ENCODE assay signal across 10 cellular contexts in the genomic region with DNA sequence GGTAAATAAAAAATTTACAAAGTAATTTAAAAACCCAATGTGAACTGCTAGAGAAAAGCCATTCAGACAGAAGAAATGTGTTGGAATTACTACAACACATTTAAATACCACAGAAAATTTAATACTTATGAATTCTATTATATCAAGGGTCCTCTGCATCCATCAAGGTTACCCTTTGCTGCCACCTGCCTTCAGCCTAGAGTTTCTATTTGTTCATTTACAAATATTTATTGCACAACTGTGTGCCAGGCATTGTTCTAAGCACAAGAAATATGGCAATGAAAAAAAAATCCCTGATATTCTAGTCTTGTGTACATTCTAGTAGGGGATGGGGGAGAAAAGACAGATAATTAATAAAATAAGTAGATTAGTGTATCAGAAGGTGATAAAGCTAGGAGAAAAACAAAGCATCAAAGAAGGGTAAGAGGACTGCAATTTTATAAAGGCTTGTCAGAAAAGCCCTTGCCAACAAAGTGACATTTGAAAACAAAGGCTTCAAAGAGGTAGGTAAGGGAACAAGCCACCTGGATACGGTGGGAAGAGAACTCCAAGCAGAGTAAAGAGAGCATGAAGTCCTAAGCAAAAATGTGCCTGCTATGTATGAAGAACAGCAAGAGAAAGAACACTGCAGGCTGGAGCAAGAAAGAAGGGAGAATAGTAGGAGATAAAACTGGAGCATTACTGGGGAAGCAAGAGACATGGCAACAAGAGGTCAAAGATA. TPM values are rescaled to one million over a fixed set of nuclear protein-coding genes. Genes with fewer than 3 reads are reported as not detected.
DNase-seq lines count a peak whose midpoint lies in the region; ATAC-seq, FAIRE-seq and TF ChIP-seq lines count a peak whose summit lies in the region.
"Had no signal": no experiment of that assay in that cellular context is flagged by ENCODE, and none has a peak within 500 bp of the region (broad histone marks: within the 10 kb centered on the region; RNA-seq: fewer than 3 reads in every experiment).

No MANE protein-coding gene starts in this region.

- H3K4me3 Mint-ChIP-seq in Calu3 (ENCODE audit: low read depth, unreplicated experiment): no peak overlapping the region

- no peaks in the 10 kb centered on the region for H3K4me1 ChIP-seq in adrenal gland (replicated peaks in 1 of 2)
- no peaks in the 10 kb centered on the region for H3K4me1 ChIP-seq in HepG2 (ENCODE audit: insufficient read depth, low read length)
- H3K4me1 ChIP-seq: transverse colon had no signal

- BruUV-seq in Calu3 (replicated peaks; lab: Mats Ljungman, UMichigan) (no TSS peak), HepG2 (replicated peaks; lab: Mats Ljungman, UMichigan) (no TSS peak)

- no peak for TF ChIP-seq RAD21 in HepG2 (CRISPR knock-in tag; IDR thresholded peaks at IDR 0.05)

- H3K27ac Mint-ChIP-seq in Calu3 (ENCODE audit: unreplicated experiment): no peak overlapping the region

- no peaks in the 10 kb centered on the region for H3K4me1 Mint-ChIP-seq in Calu3 (ENCODE audit: low read depth, unreplicated experiment)

- in situ Hi-C loops in HepG2 (cut with HindIII; ENCODE audit: extremely low pct_ligation_motif_present, low pct_unique_long_range_greater_than_20kb): no loop called here

- TF ChIP-seq POLR2A in adrenal gland (IDR thresholded peaks at IDR 0.05) (no peak), HepG2 (IDR thresholded peaks at IDR 0.05; ENCODE audit: insufficient read depth in 1 of 2, low read depth in 2 of 2, low read length in 2 of 2) (no peak), GM18505 (IDR thresholded peaks at IDR 0.05; ENCODE audit: borderline replicate concordance, extremely low read depth, insufficient read depth, insufficient read length) (no peak)

- intact Hi-C loops in Calu3 (cut with micrococcal nuclease; ENCODE audit: unreplicated experiment): no loop called here
- intact Hi-C loops in adrenal gland (cut with DNase I): no loop called here
- intact Hi-C loops in HepG2 (cut with micrococcal nuclease; ENCODE audit: unreplicated experiment): no loop called here

- no peak for TF ChIP-seq EP300 in HepG2 (IDR thresholded peaks at IDR 0.05; ENCODE audit: low read depth in 2 of 2, low read length in 2 of 2)
- no peak for TF ChIP-seq EP300 in HepG2 (CRISPR knock-in tag; IDR thresholded peaks at IDR 0.05; ENCODE audit: borderline replicate concordance)

- H3K27me3 Mint-ChIP-seq in Calu3 (ENCODE audit: unreplicated experiment): no peaks in the 10 kb centered on the region

- no peaks in the 10 kb centered on the region for H3K9me3 ChIP-seq in adrenal gland (replicated peaks in 1 of 3)
- H3K9me3 ChIP-seq in HepG2 (ENCODE audit: low read length): no peaks in the 10 kb centered on the region
- H3K9me3 ChIP-seq: transverse colon had no signal

- H3K36me3 Mint-ChIP-seq in Calu3 (ENCODE audit: insufficient read depth, unreplicated experiment): peaks cover 45% of the 10 kb centered on the region

- DNase-seq in Calu3: peak; percentile 18
- DNase-seq in HT-29 (ENCODE audit: low spot score): peak; percentile 36
- peak in 1 of 7 donors; percentile 44 for DNase-seq in adrenal gland
- DNase-seq in HepG2 (ENCODE audit: low spot score): peak; percentile 30
- DNase-seq: stimulated activated CD4-positive, alpha-beta T cell treated with anti-CD3 and anti-CD28 coated beads, Interleukin-1b, Interleukin-23, amount 100 ng/mL, for 48 hours; transverse colon had no signal

- H3K27ac ChIP-seq in adrenal gland: no peak overlapping the region
- no peak overlapping the region for H3K27ac ChIP-seq in HepG2 (ENCODE audit: extremely low read length, insufficient read depth, low read length)
- H3K27ac ChIP-seq: transverse colon had no signal

- H3K27me3 ChIP-seq in adrenal gland (no peaks in the 10 kb centered on the region), HepG2 (ENCODE audit: control insufficient read depth in 1 of 2, insufficient read depth in 2 of 2, low read length in 2 of 2) (no peaks in the 10 kb centered on the region)
- H3K27me3 ChIP-seq: transverse colon had no signal

- no peaks in the 10 kb centered on the region for H3K9me3 Mint-ChIP-seq in Calu3 (ENCODE audit: low read depth, unreplicated experiment)

- no peaks in the 10 kb centered on the region for H3K79me2 ChIP-seq in HepG2 (ENCODE audit: insufficient read depth, low read length)

- WGBS in adrenal gland, 4 donors: 59 to 89% (median 75%) methylated on average over 1 of the region's 1 CpG
- WGBS in HepG2 (ENCODE audit: low lambda C conversion rate): 86% methylated on average over 1 of the region's 1 CpG

- H3K4me3 ChIP-seq in adrenal gland: no peak overlapping the region
- no peak overlapping the region for H3K4me3 ChIP-seq in HepG2 (replicated peaks in 1 of 3; ENCODE audit: insufficient read depth in 1 of 3, low read depth in 2 of 3, low read length in 3 of 3)
- H3K4me3 ChIP-seq: lung, transverse colon had no signal

- H3K9ac ChIP-seq in HepG2 (ENCODE audit: insufficient read depth, low read depth, low read length): no peak overlapping the region

- no peaks in the 10 kb centered on the region for H4K20me1 ChIP-seq in HepG2 (ENCODE audit: insufficient read depth, low read length)

- TF ChIP-seq CTCF in Calu3 (IDR thresholded peaks at IDR 0.05; ENCODE audit: unreplicated experiment) (no peak), adrenal gland (IDR thresholded peaks at IDR 0.05) (peak in 4 of 6 experiments; percentile 18 to 36 (median 22)), HepG2 (CRISPR knock-in tag; IDR thresholded peaks at IDR 0.05) (peak; percentile 27; the same call in 1 of the 2 replicates)

- CTCF ChIA-PET in Calu3 (lab: Charles Lee) (no interaction called here), HepG2 (lab: Yijun Ruan, JAX; ENCODE audit: low intra/inter-chr PET ratio, low total read pairs) (no interaction called here)

- H3K4me2 ChIP-seq in HepG2 (ENCODE audit: low read depth, low read length): no peak overlapping the region

- ATAC-seq in HepG2 (no peak), GM18520 (IDR thresholded peaks at IDR 0.05; ENCODE audit: unreplicated experiment) (no peak), GM18858 (IDR thresholded peaks at IDR 0.05; ENCODE audit: unreplicated experiment) (no peak), GM18505 (IDR thresholded peaks at IDR 0.05; ENCODE audit: unreplicated experiment) (no peak)

- H2AFZ ChIP-seq in HepG2 (ENCODE audit: low read length): no peak overlapping the region

- FAIRE-seq in HepG2 (lab: Jason Lieb, UNC): no peak

- H3K36me3 ChIP-seq in adrenal gland (replicated peaks in 1 of 2): peaks cover 0 to 94% of the 10 kb centered on the region in 2 donors
- peaks cover 28 to 79% of the 10 kb centered on the region in 2 experiments for H3K36me3 ChIP-seq in HepG2 (replicated peaks in 1 of 2; ENCODE audit: control insufficient read depth in 1 of 2, insufficient read depth in 2 of 2, low read length in 2 of 2)

- POLR2A ChIA-PET in HepG2 (lab: Yijun Ruan, JAX): no interaction called here

TF ChIP-seq in HepG2, 621 proteins besides CTCF, POLR2A, EP300 and RAD21 (continues in another document):
- no peak for TF ChIP-seq NFYC (CRISPR knock-in tag; IDR thresholded peaks at IDR 0.05)
- TF ChIP-seq, protein P1, sequence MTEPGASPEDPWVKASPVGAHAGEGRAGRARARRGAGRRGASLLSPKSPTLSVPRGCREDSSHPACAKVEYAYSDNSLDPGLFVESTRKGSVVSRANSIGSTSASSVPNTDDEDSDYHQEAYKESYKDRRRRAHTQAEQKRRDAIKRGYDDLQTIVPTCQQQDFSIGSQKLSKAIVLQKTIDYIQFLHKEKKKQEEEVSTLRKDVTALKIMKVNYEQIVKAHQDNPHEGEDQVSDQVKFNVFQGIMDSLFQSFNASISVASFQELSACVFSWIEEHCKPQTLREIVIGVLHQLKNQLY (CRISPR knock-in tag; IDR thresholded peaks at IDR 0.05): no peak
- no peak for TF ChIP-seq ZNF224 (CRISPR knock-in tag; IDR thresholded peaks at IDR 0.05)
- TF ChIP-seq ZNF441 (CRISPR knock-in tag; IDR thresholded peaks at IDR 0.05; ENCODE audit: borderline replicate concordance): no peak
- TF ChIP-seq ZNF572 (CRISPR knock-in tag; IDR thresholded peaks at IDR 0.05): no peak

RNA-seq across cellular contexts. Expression of gene SLC6A13, which starts 59.1 kb away (rescaled TPM):
- total RNA-seq in Calu3 (2022) (3.5 and 4.8 TPM in 2 replicates), adrenal gland (under 1 TPM in 2 of 8 donors, not detected in 6; 0.22 to 0.95 TPM), HepG2 (2016; rRNA removed; fragmentation: Illumina TruSeq; extraction: Trizol) (0.15 and 0.52 TPM in 2 replicates)
- total RNA-seq in HT-29 (2014; rRNA removed; shearing (Covaris generic)): 1.4 TPM in 1 of 2 replicates, not detected in the other
- polyA plus RNA-seq in adrenal gland (1 to 10 TPM in 1 of 3 donors, under 1 TPM in 2; 0.37 to 1.0 (median 0.46) TPM), HepG2 (2011; rRNA removed) (0.05 and 0.60 TPM in 2 replicates)
- total RNA-seq in HepG2 (2016; cell fraction: cytosol; rRNA removed; fragmentation: Illumina TruSeq; extraction: Trizol; ENCODE audit: low read depth): not detected in 2 replicates
- 0.22 TPM in 1 of 2 replicates, not detected in the other for total RNA-seq in HepG2 (2016; cell fraction: insoluble cytoplasmic fraction; rRNA removed; fragmentation: Illumina TruSeq; extraction: Trizol)
- total RNA-seq in HepG2 (2016; cell fraction: membrane; rRNA removed; fragmentation: Illumina TruSeq; extraction: Trizol): not detected in 2 replicates
- 0.40 TPM in 1 of 2 replicates, not detected in the other for total RNA-seq in HepG2 (2016; cell fraction: nucleus; rRNA removed; fragmentation: Illumina TruSeq; extraction: Trizol)
- polyA plus RNA-seq in HepG2 (2011; cell fraction: cytosol; rRNA removed): 0.17 and 0.21 TPM in 2 replicates
- polyA plus RNA-seq in HepG2 (2011; cell fraction: nucleus; rRNA removed): 1.4 and 1.6 TPM in 2 replicates
- 0.60 and 0.83 TPM in 2 replicates for polyA plus RNA-seq in HepG2 (2012)
- polyA plus RNA-seq in HepG2 (2016; cell fraction: cytosol; fragmentation: Illumina TruSeq; extraction: Trizol; ENCODE audit: low read depth): not detected in 2 replicates
- not detected in 2 replicates for polyA plus RNA-seq in HepG2 (2016; cell fraction: insoluble cytoplasmic fraction; fragmentation: Illumina TruSeq; extraction: Trizol; ENCODE audit: low read depth)
- not detected in 2 replicates for polyA plus RNA-seq in HepG2 (2016; cell fraction: membrane; fragmentation: Illumina TruSeq; extraction: Trizol; ENCODE audit: low read depth)
- polyA plus RNA-seq in HepG2 (2016; cell fraction: nucleus; fragmentation: Illumina TruSeq; extraction: Trizol; ENCODE audit: insufficient read depth, low read depth): 0.67 and 1.00 TPM in 2 replicates
- 0.70 TPM in 1 of 2 replicates, not detected in the other for polyA minus RNA-seq in HepG2 (2011; rRNA and poly(A)+ RNA removed; ENCODE audit: low replicate concordance)
- not detected in 2 replicates for polyA minus RNA-seq in HepG2 (2011; cell fraction: cytosol; rRNA and poly(A)+ RNA removed)
- 2.7 and 3.2 TPM in 2 replicates for polyA minus RNA-seq in HepG2 (2011; cell fraction: nucleus; rRNA and poly(A)+ RNA removed)
- total RNA-seq: transverse colon had no signal
